8 cellular contexts compared by ENCODE assay signal in the genomic region with DNA sequence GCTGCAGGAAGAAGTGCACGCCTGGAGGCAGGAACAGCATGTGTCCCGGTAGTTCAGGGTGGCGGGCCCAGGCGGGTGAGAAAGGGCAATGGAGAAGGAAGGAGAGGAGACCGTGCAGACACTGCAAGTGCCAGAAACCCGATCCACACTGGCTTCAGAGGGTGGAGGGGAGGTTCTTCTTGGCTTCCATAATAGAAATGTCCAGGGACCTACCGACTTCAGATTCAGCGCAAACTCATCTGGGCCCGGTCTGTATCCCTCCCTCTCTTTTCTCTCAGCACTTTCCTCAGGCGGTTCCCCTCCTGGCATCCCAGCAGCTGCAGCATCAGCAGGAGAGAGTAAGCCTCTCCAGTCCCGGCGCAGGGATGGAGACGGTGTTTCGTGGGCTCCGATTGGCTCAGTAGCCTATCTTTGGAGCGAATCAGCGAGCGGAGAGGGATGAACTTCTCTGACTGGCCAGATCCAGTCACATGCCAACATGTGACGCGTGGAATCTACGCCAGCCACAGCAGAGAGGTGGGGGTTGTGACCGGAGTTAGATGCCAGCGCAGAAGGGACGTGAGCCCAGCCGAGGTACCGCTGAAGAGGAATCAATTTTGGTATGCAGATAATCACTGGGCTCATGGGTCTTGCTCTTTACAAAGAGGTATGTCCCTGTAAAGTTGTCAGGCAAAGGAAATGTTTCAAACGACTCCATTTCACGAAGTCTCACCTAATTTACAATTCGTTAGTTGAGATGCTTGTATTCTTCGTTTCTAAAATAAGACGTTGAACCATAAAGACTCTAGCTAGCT. TPM values are rescaled to one million over a fixed set of nuclear protein-coding genes. Genes with fewer than 3 reads are reported as not detected.
DNase-seq lines count a peak whose midpoint lies in the region; TF ChIP-seq lines count a peak whose summit lies in the region.

No MANE protein-coding gene starts in this region.

- TF ChIP-seq CTCF in GM20000 (IDR thresholded peaks at IDR 0.05; ENCODE audit: extremely low read depth, missing control alignments): no peak

- peaks cover 15% of the 10 kb centered on the region for H3K4me1 ChIP-seq in effector memory CD4-positive, alpha-beta T cell (ENCODE audit: control insufficient read depth, insufficient read depth, low read length, poor library complexity, severe bottlenecking)

- peak overlapping the region; percentile 54 for H3K4me3 ChIP-seq in effector memory CD4-positive, alpha-beta T cell (ENCODE audit: insufficient read depth, low read depth, low read length, poor library complexity, severe bottlenecking)

- H3K27ac ChIP-seq in effector memory CD4-positive, alpha-beta T cell (ENCODE audit: insufficient read depth, low read length, poor library complexity, severe bottlenecking): peak overlapping the region; percentile 64

- DNase-seq in COLO668 (lab: John Stamatoyannopoulos, UW; ENCODE audit: unreplicated experiment): peak; percentile 81
- peak; percentile 88 for DNase-seq in GM20000 (ENCODE audit: low spot score)
- peak; percentile 82 for DNase-seq in HS-5 (ENCODE audit: low read depth)
- DNase-seq in NK-92 (lab: John Stamatoyannopoulos, UW; ENCODE audit: unreplicated experiment): peak; percentile 24
- DNase-seq in activated CD8-positive, alpha-beta memory T cell treated with anti-CD3 and anti-CD28 coated beads for 24 hours: peak; percentile 89
- DNase-seq in effector memory CD4-positive, alpha-beta T cell: peak; percentile 81 to 89 (median 83)
- DNase-seq in lung microvascular endothelial cell (ENCODE audit: low read depth in 2 of 2): peak; percentile 95 to 96
- peak; percentile 53 to 81 (median 76) for DNase-seq in stimulated activated CD4-positive, alpha-beta T cell treated with anti-CD3 and anti-CD28 coated beads, TNF-alpha, amount 100 ng/mL, for 4 hours (ENCODE audit: low read depth in 3 of 3)

- no peaks in the 10 kb centered on the region for H3K9me3 ChIP-seq in effector memory CD4-positive, alpha-beta T cell (ENCODE audit: control insufficient read depth, low read length)

- H3K36me3 ChIP-seq in effector memory CD4-positive, alpha-beta T cell (ENCODE audit: control insufficient read depth, insufficient read depth, low read length): no peaks in the 10 kb centered on the region

- H3K27me3 ChIP-seq in effector memory CD4-positive, alpha-beta T cell (replicated peaks; ENCODE audit: control insufficient read depth, insufficient read depth, low read length, poor library complexity, severe bottlenecking): no peaks in the 10 kb centered on the region

RNA-seq across cellular contexts. Expression of a gene that starts 1.9 kb away (rescaled TPM):
- total RNA-seq in lung microvascular endothelial cell: 32.5 and 44.8 TPM in 2 replicates

Comparison
In these comparisons a context has a peak if more than half of its experiments do, and no peak if none do; other contexts are left out.
1. Peak in every context shown above with its lines: DNase-seq, H3K4me3 ChIP-seq and H3K27ac ChIP-seq.
2. DNase-seq: peak in every context shown above with its lines; median percentile 96 in lung microvascular endothelial cell; 89 in activated CD8-positive, alpha-beta memory T cell treated with anti-CD3 and anti-CD28 coated beads for 24 hours; 88 in GM20000; 83 in effector memory CD4-positive, alpha-beta T cell; 82 in HS-5; 81 in COLO668; 76 in stimulated activated CD4-positive, alpha-beta T cell treated with anti-CD3 and anti-CD28 coated beads, TNF-alpha, amount 100 ng/mL, for 4 hours; 24 in NK-92.